In genomic region chr5:128258387-128258786, GRCh38 we compare ENCODE assay signal across 23 cellular contexts.
"Had no signal": no experiment of that assay in that cellular context is flagged by ENCODE, and none has a peak within 500 bp of the region (broad histone marks: within the 10 kb centered on the region; RNA-seq: fewer than 3 reads in every experiment).

No MANE protein-coding gene starts in this region.

- DNase-seq: activated CD4-positive, alpha-beta T cell treated with anti-CD3 and anti-CD28 coated beads for 36 hours; activated CD4-positive, CD25-positive, alpha-beta regulatory T cell; activated CD8-positive, alpha-beta memory T cell treated with anti-CD3 and anti-CD28 coated beads, Interleukin-2, amount 10 ng/mL, durations not matched to agents 7 days and 5 days; activated CD8-positive, alpha-beta T cell treated with anti-CD3 and anti-CD28 coated beads, Interleukin-2, amount 10 ng/mL, durations not matched to agents 7 days and 5 days; activated naive CD4-positive, alpha-beta T cell; activated T-cell treated with anti-CD3 and anti-CD28 coated beads, Interleukin-2, amount 50 U/mL, for 48 hours; anterior cingulate cortex; body of pancreas; dorsolateral prefrontal cortex; effector memory CD8-positive, alpha-beta T cell; foreskin fibroblast; head of caudate nucleus; hippocampal formation; left cardiac atrium; midbrain; naive thymus-derived CD4-positive, alpha-beta T cell; ovary; right lobe of liver; stimulated activated CD4-positive, alpha-beta T cell treated with anti-CD3 and anti-CD28 coated beads, Interleukin-2, amount 100 ng/mL, for 48 hours; stimulated activated naive CD4-positive, alpha-beta T cell treated with Interleukin-2 at 50 U/mL for 16 hours had no signal

- H3K36me3 ChIP-seq: ovary, right lobe of liver had no signal

- H3K4me3 ChIP-seq: body of pancreas, coronary artery, dorsolateral prefrontal cortex, ovary, right lobe of liver, tibial nerve had no signal

- H3K27ac ChIP-seq: body of pancreas, coronary artery, dorsolateral prefrontal cortex, ovary, right lobe of liver, tibial nerve had no signal

- H3K9me3 ChIP-seq: body of pancreas, ovary, right lobe of liver, tibial nerve had no signal

- ATAC-seq: activated CD4-positive, alpha-beta T cell treated with anti-CD3 and anti-CD28 coated beads for 36 hours; activated CD8-positive, alpha-beta memory T cell treated with anti-CD3 and anti-CD28 coated beads, Interleukin-2, amount 10 ng/mL, durations not matched to agents 7 days and 5 days; activated CD8-positive, alpha-beta T cell treated with anti-CD3 and anti-CD28 coated beads, Interleukin-2, amount 10 ng/mL, durations not matched to agents 7 days and 5 days; body of pancreas; effector memory CD8-positive, alpha-beta T cell; esophagus mucosa; left cardiac atrium; naive thymus-derived CD4-positive, alpha-beta T cell; right lobe of liver had no signal

- H3K27me3 ChIP-seq: body of pancreas, ovary, right lobe of liver, tibial nerve had no signal

- H3K4me1 ChIP-seq: body of pancreas, right lobe of liver had no signal
